ENCODE assay signal across 1 cellular context in the genomic region with DNA sequence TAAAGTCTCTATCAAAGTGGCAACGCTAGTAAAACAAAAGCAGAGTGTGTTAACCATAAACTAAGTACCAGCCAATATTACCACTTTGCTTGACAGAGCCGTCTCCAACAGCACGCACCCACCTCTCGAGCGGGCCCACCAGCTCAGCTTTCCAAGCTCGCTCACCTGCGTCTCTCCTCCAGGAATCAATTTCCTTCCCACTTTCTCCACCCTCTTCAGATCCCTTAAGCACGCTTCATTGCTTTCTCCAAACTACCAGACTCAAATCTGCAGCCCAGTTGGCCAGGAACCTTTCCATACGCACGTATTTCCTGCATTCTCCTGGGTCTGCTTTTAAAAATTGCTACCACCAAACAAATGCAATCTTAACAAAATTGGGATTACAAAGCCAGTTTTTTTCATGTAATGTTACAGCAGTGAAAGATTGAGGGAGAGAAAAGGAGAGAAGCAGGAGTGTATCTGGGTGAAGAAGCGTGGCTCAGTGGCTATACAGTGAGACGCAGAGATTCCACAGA.
TF ChIP-seq lines count a peak whose summit lies in the region.

No MANE protein-coding gene starts in this region.

TF ChIP-seq in WTC11, 78 proteins besides CTCF, POLR2A, EP300 and RAD21 (continued from another document):
- TF ChIP-seq, protein P1, sequence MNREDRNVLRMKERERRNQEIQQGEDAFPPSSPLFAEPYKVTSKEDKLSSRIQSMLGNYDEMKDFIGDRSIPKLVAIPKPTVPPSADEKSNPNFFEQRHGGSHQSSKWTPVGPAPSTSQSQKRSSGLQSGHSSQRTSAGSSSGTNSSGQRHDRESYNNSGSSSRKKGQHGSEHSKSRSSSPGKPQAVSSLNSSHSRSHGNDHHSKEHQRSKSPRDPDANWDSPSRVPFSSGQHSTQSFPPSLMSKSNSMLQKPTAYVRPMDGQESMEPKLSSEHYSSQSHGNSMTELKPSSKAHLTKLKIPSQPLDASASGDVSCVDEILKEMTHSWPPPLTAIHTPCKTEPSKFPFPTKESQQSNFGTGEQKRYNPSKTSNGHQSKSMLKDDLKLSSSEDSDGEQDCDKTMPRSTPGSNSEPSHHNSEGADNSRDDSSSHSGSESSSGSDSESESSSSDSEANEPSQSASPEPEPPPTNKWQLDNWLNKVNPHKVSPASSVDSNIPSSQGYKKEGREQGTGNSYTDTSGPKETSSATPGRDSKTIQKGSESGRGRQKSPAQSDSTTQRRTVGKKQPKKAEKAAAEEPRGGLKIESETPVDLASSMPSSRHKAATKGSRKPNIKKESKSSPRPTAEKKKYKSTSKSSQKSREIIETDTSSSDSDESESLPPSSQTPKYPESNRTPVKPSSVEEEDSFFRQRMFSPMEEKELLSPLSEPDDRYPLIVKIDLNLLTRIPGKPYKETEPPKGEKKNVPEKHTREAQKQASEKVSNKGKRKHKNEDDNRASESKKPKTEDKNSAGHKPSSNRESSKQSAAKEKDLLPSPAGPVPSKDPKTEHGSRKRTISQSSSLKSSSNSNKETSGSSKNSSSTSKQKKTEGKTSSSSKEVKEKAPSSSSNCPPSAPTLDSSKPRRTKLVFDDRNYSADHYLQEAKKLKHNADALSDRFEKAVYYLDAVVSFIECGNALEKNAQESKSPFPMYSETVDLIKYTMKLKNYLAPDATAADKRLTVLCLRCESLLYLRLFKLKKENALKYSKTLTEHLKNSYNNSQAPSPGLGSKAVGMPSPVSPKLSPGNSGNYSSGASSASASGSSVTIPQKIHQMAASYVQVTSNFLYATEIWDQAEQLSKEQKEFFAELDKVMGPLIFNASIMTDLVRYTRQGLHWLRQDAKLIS (CRISPR knock-in tag; IDR thresholded peaks at IDR 0.05; ENCODE audit: borderline replicate concordance), result no peak
- TF ChIP-seq SMAD4 (CRISPR knock-in tag; IDR thresholded peaks at IDR 0.05) (no peak), FOXK1 (CRISPR knock-in tag; IDR thresholded peaks at IDR 0.05) (no peak)
- TF ChIP-seq, protein P2, sequence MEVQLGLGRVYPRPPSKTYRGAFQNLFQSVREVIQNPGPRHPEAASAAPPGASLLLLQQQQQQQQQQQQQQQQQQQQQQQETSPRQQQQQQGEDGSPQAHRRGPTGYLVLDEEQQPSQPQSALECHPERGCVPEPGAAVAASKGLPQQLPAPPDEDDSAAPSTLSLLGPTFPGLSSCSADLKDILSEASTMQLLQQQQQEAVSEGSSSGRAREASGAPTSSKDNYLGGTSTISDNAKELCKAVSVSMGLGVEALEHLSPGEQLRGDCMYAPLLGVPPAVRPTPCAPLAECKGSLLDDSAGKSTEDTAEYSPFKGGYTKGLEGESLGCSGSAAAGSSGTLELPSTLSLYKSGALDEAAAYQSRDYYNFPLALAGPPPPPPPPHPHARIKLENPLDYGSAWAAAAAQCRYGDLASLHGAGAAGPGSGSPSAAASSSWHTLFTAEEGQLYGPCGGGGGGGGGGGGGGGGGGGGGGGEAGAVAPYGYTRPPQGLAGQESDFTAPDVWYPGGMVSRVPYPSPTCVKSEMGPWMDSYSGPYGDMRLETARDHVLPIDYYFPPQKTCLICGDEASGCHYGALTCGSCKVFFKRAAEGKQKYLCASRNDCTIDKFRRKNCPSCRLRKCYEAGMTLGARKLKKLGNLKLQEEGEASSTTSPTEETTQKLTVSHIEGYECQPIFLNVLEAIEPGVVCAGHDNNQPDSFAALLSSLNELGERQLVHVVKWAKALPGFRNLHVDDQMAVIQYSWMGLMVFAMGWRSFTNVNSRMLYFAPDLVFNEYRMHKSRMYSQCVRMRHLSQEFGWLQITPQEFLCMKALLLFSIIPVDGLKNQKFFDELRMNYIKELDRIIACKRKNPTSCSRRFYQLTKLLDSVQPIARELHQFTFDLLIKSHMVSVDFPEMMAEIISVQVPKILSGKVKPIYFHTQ (CRISPR knock-in tag; IDR thresholded peaks at IDR 0.05), result no peak
- TF ChIP-seq, protein P3, sequence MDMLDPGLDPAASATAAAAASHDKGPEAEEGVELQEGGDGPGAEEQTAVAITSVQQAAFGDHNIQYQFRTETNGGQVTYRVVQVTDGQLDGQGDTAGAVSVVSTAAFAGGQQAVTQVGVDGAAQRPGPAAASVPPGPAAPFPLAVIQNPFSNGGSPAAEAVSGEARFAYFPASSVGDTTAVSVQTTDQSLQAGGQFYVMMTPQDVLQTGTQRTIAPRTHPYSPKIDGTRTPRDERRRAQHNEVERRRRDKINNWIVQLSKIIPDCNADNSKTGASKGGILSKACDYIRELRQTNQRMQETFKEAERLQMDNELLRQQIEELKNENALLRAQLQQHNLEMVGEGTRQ (CRISPR knock-in tag; IDR thresholded peaks at IDR 0.05), result no peak
